ENCODE assay signal across 17 cellular contexts in the genomic region with DNA sequence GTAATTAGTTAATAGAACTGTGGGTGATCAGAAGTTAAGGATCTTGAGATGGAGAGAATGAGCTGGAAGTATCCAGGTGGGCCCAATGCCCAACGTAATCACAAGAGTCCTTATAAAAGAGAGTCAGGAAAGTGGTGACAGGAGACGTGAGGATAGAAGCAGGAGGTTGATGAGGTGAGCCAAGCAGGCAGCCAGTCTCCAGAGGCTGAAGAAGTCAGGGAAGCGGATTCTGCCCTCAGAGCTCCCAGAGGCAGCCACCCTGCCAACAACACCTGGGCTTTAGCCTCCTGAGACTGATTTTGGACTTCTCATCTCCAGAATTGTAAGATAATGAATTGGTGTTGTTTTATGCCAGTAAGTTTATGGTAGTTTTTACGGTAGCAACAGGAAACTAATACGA. TPM values are rescaled to one million over a fixed set of nuclear protein-coding genes. Genes with fewer than 3 reads are reported as not detected.
A peak's percentile ranks its signal among the peaks of the same experiment; 100 is the strongest.
DNase-seq lines count a peak whose midpoint lies in the region; ATAC-seq and TF ChIP-seq lines count a peak whose summit lies in the region.
"Had no signal": no experiment of that assay in that cellular context is flagged by ENCODE, and none has a peak within 500 bp of the region (broad histone marks: within the 10 kb centered on the region; RNA-seq: fewer than 3 reads in every experiment).

No MANE protein-coding gene starts in this region.

- peaks cover 2% of the 10 kb centered on the region for H3K36me3 Mint-ChIP-seq in T-helper 17 cell (ENCODE audit: low read depth)
- H3K36me3 Mint-ChIP-seq: CD8-positive, alpha-beta memory T cell had no signal

- peak overlapping the region; percentile 56 for H3K27ac Mint-ChIP-seq in T-helper 17 cell
- H3K27ac Mint-ChIP-seq: progenitor cell of endocrine pancreas had no signal

- H3K27ac ChIP-seq in tibial nerve: peak overlapping the region in 3 of 4 donors; percentile 1 to 68 (median 65)
- H3K27ac ChIP-seq: 22Rv1 had no signal

- no peak for TF ChIP-seq CTCF in tibial nerve (IDR thresholded peaks at IDR 0.05)

- H3K4me1 Mint-ChIP-seq in T-helper 17 cell: peaks cover 6% of the 10 kb centered on the region

- no peaks in the 10 kb centered on the region for H3K36me3 ChIP-seq in tibial nerve

- TF ChIP-seq POLR2A in tibial nerve (IDR thresholded peaks at IDR 0.05): no peak

- no peaks in the 10 kb centered on the region for H3K27me3 ChIP-seq in tibial nerve

- no peaks in the 10 kb centered on the region for H3K27me3 Mint-ChIP-seq in T-helper 17 cell
- H3K27me3 Mint-ChIP-seq: CD8-positive, alpha-beta memory T cell had no signal

- 68 to 81% methylated on average over 5 of the region's 5 CpGs for WGBS in tibial nerve, 2 donors

- no peak overlapping the region for H3K4me3 ChIP-seq in tibial nerve

- DNase-seq in DMS79 (lab: John Stamatoyannopoulos, UW): peak; percentile 19
- DNase-seq in DMS79 treated with DMSO at 0.1 percent for 48 hours (lab: John Stamatoyannopoulos, UW): no peak
- DNase-seq in T-helper 17 cell: no peak
- peak; percentile 25 for DNase-seq in iPS-NIHi7 (ENCODE audit: extremely low spot score)
- DNase-seq in tibial nerve (ENCODE audit: low spot score in 2 of 2): no peak
- DNase-seq in NCI-H2171 (lab: John Stamatoyannopoulos, UW): no peak
- DNase-seq: CD8-positive, alpha-beta memory T cell; cerebellar nuclear complex; H7; head of caudate nucleus; NCI-H1436 treated with DMSO at 0.1 percent for 48 hours; NCI-H524; T-helper 2 cell had no signal

- no peaks in the 10 kb centered on the region for H3K9me3 ChIP-seq in T-helper 17 cell (ENCODE audit: control insufficient read depth, low read length, poor library complexity, severe bottlenecking)
- H3K9me3 ChIP-seq in tibial nerve: no peaks in the 10 kb centered on the region

- ATAC-seq in T-helper 17 cell (no peak), GM18517 (IDR thresholded peaks at IDR 0.05; ENCODE audit: unreplicated experiment) (no peak), GM18511 (IDR thresholded peaks at IDR 0.05; ENCODE audit: unreplicated experiment) (no peak)

- H3K4me3 Mint-ChIP-seq in T-helper 17 cell: no peak overlapping the region
- H3K4me3 Mint-ChIP-seq: CD8-positive, alpha-beta memory T cell had no signal

- H3K4me1 ChIP-seq in tibial nerve: peaks cover 0 to 18% (median 4%) of the 10 kb centered on the region in 4 donors

- no peak for TF ChIP-seq EP300 in tibial nerve (IDR thresholded peaks at IDR 0.05)

RNA-seq across cellular contexts. Expression of a gene that starts 10.1 kb away (rescaled TPM):
- total RNA-seq in T-helper 17 cell: 10 to 100 TPM in 1 of 2 donors, 1 to 10 TPM in 1; 8.1 to 18.5 TPM
- 10 to 100 TPM; 35.1 to 62.3 (median 47.4) TPM for total RNA-seq in tibial nerve

Comparison
In these comparisons a context has a peak if more than half of its experiments do, and no peak if none do; other contexts are left out.
1. DNase-seq: peak in DMS79 (single experiment) and iPS-NIHi7 (single experiment); none in DMS79 treated with DMSO at 0.1 percent for 48 hours (single experiment), T-helper 17 cell (0 of 3), tibial nerve (0 of 2) and NCI-H2171 (single experiment).